Comparison of ENCODE assay signal across 1 cellular context in genomic region chr20:48725589-48725991, GRCh38.
TF ChIP-seq lines count a peak whose summit lies in the region.

No MANE protein-coding gene starts in this region.

TF ChIP-seq in K562, 482 proteins besides CTCF, POLR2A, EP300 and RAD21 (continued from another document and continues in another):
- TF ChIP-seq, protein P1, sequence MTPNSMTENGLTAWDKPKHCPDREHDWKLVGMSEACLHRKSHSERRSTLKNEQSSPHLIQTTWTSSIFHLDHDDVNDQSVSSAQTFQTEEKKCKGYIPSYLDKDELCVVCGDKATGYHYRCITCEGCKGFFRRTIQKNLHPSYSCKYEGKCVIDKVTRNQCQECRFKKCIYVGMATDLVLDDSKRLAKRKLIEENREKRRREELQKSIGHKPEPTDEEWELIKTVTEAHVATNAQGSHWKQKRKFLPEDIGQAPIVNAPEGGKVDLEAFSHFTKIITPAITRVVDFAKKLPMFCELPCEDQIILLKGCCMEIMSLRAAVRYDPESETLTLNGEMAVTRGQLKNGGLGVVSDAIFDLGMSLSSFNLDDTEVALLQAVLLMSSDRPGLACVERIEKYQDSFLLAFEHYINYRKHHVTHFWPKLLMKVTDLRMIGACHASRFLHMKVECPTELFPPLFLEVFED (CRISPR knock-in tag; conservative IDR thresholded peaks at IDR 0.05): no peak
- TF ChIP-seq FOXJ3 (CRISPR knock-in tag; IDR thresholded peaks at IDR 0.05): no peak
- no peak for TF ChIP-seq ZNF609 (CRISPR knock-in tag; IDR thresholded peaks at IDR 0.05; ENCODE audit: borderline replicate concordance)
- no peak for TF ChIP-seq ZNF764 (CRISPR knock-in tag; IDR thresholded peaks at IDR 0.05; ENCODE audit: low read depth)
- no peak for TF ChIP-seq ZBTB33 (CRISPR knock-in tag; IDR thresholded peaks at IDR 0.05)
- TF ChIP-seq FIP1L1 (IDR thresholded peaks at IDR 0.05; ENCODE audit: low read depth, low read length, poor library complexity, severe bottlenecking): no peak
- no peak for TF ChIP-seq YY1 (IDR thresholded peaks at IDR 0.05; ENCODE audit: borderline replicate concordance in 1 of 3, control insufficient read depth in 1 of 3, extremely low read depth in 1 of 3, insufficient read depth in 3 of 3, insufficient read length in 1 of 3, insufficient replicate concordance in 2 of 3, low read depth in 1 of 3, low read length in 2 of 3)
- TF ChIP-seq, protein P2, sequence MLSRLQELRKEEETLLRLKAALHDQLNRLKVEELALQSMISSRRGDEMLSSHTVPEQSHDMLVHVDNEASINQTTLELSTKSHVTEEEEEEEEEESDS (CRISPR knock-in tag; IDR thresholded peaks at IDR 0.05): no peak
- TF ChIP-seq MEIS2 (IDR thresholded peaks at IDR 0.05; ENCODE audit: partially characterized antibody): peak; percentile 81
- TF ChIP-seq TOE1 (IDR thresholded peaks at IDR 0.05; ENCODE audit: borderline replicate concordance): peak; percentile 38; the same call in 1 of the 2 replicates
- TF ChIP-seq TOE1 (CRISPR knock-in tag; IDR thresholded peaks at IDR 0.05; ENCODE audit: borderline replicate concordance, low read depth): no peak
- TF ChIP-seq SAFB (IDR thresholded peaks at IDR 0.05; ENCODE audit: borderline replicate concordance, low read depth, low read length): no peak
- TF ChIP-seq ZNF75A (CRISPR knock-in tag; IDR thresholded peaks at IDR 0.05): no peak
- no peak for TF ChIP-seq TRIM28 (IDR thresholded peaks at IDR 0.05)
- no peak for TF ChIP-seq JUN (IDR thresholded peaks at IDR 0.05; ENCODE audit: borderline replicate concordance, low read depth, low read length)
- TF ChIP-seq JUN (CRISPR knock-in tag; IDR thresholded peaks at IDR 0.05; ENCODE audit: borderline replicate concordance): no peak
- peak; percentile 65; the same call in 1 of the 2 replicates for TF ChIP-seq L3MBTL2 (IDR thresholded peaks at IDR 0.05)
- no peak for TF ChIP-seq NFE2L1 (tag; IDR thresholded peaks at IDR 0.05; ENCODE audit: borderline replicate concordance, low read depth)
- no peak for TF ChIP-seq HDAC3 (IDR thresholded peaks at IDR 0.05; ENCODE audit: borderline replicate concordance, partially characterized antibody)
- no peak for TF ChIP-seq PREB (CRISPR knock-in tag; IDR thresholded peaks at IDR 0.05)
- TF ChIP-seq ZNF740 (CRISPR knock-in tag; IDR thresholded peaks at IDR 0.05): no peak
- TF ChIP-seq ZNF740 (tag; IDR thresholded peaks at IDR 0.05): no peak
- no peak for TF ChIP-seq ZNF253 (CRISPR knock-in tag; conservative IDR thresholded peaks at IDR 0.05)
- TF ChIP-seq HLTF (IDR thresholded peaks at IDR 0.05): no peak
- no peak for TF ChIP-seq MYNN (IDR thresholded peaks at IDR 0.05)
- no peak for TF ChIP-seq MYNN (CRISPR knock-in tag; IDR thresholded peaks at IDR 0.05)
- TF ChIP-seq ZNF184 (CRISPR knock-in tag; IDR thresholded peaks at IDR 0.05): no peak
- TF ChIP-seq ZNF174 (CRISPR knock-in tag; IDR thresholded peaks at IDR 0.05): no peak
- TF ChIP-seq, protein P3, sequence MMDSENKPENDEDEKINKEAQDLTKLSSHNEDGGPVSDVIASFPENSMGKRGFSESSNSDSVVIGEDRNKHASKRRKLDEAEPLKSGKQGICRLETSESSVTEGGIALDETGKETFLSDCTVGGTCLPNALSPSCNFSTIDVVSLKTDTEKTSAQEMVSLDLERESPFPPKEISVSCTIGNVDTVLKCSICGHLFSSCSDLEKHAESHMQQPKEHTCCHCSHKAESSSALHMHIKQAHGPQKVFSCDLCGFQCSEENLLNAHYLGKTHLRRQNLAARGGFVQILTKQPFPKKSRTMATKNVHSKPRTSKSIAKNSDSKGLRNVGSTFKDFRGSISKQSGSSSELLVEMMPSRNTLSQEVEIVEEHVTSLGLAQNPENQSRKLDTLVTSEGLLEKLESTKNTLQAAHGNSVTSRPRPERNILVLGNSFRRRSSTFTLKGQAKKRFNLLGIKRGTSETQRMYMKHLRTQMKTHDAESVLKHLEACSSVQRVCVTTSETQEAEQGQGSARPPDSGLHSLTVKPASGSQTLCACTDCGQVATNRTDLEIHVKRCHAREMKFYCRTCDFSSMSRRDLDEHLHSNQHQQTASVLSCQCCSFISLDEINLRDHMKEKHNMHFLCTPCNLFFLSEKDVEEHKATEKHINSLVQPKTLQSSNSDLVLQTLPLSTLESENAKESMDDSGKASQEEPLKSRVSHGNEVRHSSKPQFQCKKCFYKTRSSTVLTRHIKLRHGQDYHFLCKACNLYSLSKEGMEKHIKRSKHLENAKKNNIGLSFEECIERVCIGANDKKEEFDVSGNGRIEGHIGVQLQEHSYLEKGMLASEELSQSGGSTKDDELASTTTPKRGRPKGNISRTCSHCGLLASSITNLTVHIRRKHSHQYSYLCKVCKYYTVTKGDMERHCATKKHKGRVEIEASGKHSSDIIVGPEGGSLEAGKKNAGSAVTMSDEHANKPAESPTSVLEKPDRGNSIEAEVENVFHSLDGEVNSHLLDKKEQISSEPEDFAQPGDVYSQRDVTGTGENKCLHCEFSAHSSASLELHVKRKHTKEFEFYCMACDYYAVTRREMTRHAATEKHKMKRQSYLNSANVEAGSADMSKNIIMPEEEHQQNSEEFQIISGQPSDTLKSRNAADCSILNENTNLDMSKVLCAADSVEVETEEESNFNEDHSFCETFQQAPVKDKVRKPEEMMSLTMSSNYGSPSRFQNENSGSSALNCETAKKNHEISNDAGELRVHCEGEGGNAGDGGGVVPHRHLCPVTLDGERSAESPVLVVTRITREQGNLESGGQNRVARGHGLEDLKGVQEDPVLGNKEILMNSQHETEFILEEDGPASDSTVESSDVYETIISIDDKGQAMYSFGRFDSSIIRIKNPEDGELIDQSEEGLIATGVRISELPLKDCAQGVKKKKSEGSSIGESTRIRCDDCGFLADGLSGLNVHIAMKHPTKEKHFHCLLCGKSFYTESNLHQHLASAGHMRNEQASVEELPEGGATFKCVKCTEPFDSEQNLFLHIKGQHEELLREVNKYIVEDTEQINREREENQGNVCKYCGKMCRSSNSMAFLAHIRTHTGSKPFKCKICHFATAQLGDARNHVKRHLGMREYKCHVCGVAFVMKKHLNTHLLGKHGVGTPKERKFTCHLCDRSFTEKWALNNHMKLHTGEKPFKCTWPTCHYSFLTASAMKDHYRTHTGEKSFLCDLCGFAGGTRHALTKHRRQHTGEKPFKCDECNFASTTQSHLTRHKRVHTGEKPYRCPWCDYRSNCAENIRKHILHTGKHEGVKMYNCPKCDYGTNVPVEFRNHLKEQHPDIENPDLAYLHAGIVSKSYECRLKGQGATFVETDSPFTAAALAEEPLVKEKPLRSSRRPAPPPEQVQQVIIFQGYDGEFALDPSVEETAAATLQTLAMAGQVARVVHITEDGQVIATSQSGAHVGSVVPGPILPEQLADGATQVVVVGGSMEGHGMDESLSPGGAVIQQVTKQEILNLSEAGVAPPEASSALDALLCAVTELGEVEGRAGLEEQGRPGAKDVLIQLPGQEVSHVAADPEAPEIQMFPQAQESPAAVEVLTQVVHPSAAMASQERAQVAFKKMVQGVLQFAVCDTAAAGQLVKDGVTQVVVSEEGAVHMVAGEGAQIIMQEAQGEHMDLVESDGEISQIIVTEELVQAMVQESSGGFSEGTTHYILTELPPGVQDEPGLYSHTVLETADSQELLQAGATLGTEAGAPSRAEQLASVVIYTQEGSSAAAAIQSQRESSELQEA (IDR thresholded peaks at IDR 0.05; ENCODE audit: low read depth): no peak
- no peak for TF ChIP-seq TAF7 (tag; IDR thresholded peaks at IDR 0.05)
- no peak for TF ChIP-seq ZBTB8A (IDR thresholded peaks at IDR 0.05; ENCODE audit: partially characterized antibody)
- TF ChIP-seq, protein P4, sequence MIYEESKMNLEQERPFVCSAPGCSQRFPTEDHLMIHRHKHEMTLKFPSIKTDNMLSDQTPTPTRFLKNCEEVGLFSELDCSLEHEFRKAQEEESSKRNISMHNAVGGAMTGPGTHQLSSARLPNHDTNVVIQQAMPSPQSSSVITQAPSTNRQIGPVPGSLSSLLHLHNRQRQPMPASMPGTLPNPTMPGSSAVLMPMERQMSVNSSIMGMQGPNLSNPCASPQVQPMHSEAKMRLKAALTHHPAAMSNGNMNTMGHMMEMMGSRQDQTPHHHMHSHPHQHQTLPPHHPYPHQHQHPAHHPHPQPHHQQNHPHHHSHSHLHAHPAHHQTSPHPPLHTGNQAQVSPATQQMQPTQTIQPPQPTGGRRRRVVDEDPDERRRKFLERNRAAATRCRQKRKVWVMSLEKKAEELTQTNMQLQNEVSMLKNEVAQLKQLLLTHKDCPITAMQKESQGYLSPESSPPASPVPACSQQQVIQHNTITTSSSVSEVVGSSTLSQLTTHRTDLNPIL (CRISPR knock-in tag; IDR thresholded peaks at IDR 0.05): no peak
- TF ChIP-seq RBM25 (IDR thresholded peaks at IDR 0.05; ENCODE audit: low read depth, low read length, severe bottlenecking): peak; percentile 34
- no peak for TF ChIP-seq ZC3H8 (IDR thresholded peaks at IDR 0.05)
- TF ChIP-seq DMBX1 (CRISPR knock-in tag; IDR thresholded peaks at IDR 0.05; ENCODE audit: borderline replicate concordance): no peak
- TF ChIP-seq, protein P5, sequence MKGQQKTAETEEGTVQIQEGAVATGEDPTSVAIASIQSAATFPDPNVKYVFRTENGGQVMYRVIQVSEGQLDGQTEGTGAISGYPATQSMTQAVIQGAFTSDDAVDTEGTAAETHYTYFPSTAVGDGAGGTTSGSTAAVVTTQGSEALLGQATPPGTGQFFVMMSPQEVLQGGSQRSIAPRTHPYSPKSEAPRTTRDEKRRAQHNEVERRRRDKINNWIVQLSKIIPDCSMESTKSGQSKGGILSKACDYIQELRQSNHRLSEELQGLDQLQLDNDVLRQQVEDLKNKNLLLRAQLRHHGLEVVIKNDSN (CRISPR knock-in tag; IDR thresholded peaks at IDR 0.05): peak; percentile 99
- no peak for TF ChIP-seq STAT5B (CRISPR knock-in tag; IDR thresholded peaks at IDR 0.05)
